In the genomic region with DNA sequence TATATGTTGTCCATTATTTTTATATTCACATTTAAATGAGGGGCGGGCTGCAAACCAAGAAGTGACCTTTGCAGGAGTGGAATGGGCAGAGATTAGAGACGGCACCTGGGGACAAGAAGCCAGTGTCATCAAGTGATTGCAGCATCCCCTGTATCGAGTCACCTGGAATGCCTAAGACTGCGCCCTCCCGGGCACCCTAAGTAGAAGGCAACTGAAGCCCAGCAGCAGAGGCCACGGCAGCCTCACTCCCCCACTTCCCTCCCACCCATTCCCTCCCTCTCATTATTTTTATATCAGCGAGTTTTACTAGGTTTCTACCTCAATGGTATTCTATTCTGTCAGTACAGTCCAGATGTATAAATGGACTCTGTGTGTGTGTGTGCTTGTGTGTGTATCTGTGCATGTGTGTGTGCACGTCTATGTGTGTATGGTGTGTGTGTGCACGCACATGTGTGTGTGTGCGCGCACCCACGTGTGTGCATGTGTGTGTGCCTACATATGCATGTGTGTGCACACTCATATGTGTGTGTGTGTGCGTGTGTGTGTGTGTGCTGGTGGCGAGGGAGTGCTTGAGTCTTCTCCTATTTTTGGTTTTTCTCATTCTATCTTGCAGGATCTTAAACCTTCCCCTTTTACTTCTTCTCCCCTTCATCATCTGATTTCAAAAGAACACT, we compare ENCODE assay signal across 23 cellular contexts.
"Had no signal": no experiment of that assay in that cellular context is flagged by ENCODE, and none has a peak within 500 bp of the region (broad histone marks: within the 10 kb centered on the region; RNA-seq: fewer than 3 reads in every experiment).

No MANE protein-coding gene starts in this region.

- H3K36me3 ChIP-seq: MG63, SJSA1 had no signal

- DNase-seq: IMR-90, Karpas-422, KG1, MG63, NCI-H1092, NCI-H1105 treated with DMSO at 0.1 percent for 48 hours, NCI-H1417 treated with DMSO at 0.1 percent for 48 hours, NCI-H146, NCI-H1694 treated with DMSO at 0.1 percent for 48 hours, NCI-H2029, NCI-H2171 treated with DMSO at 0.1 percent for 48 hours, NCI-H345, NCI-H446 treated with DMSO at 0.1 percent for 48 hours, NCI-H524, NCI-H526 treated with DMSO at 0.1 percent for 48 hours, NCI-H748 treated with DMSO at 0.1 percent for 48 hours, Right ventricle myocardium superior, RPMI8226, SIG-M5 had no signal

- FAIRE-seq: RCC 7860 had no signal

- H3K4me1 ChIP-seq: SJSA1 had no signal

- H3K9me3 ChIP-seq: MG63, SJSA1 had no signal

- H3K27ac ChIP-seq: HL-60, SJSA1, SK-N-MC had no signal

- H3K4me3 ChIP-seq: MG63, SJSA1, SK-N-MC had no signal

- H3K27me3 ChIP-seq: MG63, SJSA1 had no signal
